ENCODE assay signal across 25 cellular contexts in the genomic region with DNA sequence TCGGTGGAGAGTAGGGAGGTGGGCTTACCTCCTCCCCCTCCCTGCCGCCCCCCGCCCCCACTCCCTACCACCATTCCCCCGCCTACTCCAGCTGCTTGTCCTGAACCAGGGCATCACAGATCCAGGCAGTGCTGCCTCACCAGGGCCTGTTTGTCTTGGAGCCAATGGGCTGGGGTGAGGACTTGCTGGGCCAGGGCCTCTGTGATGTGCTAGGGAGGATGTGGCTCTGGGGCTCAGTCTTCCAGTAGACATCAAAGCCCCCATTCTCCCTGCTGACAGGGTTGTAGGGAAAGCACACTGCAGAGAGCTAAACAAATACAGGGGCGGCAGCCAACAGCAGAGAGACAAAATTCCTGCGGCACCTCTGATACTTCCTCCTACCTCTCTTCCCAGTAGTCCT.
"Had no signal": no experiment of that assay in that cellular context is flagged by ENCODE, and none has a peak within 500 bp of the region (broad histone marks: within the 10 kb centered on the region; RNA-seq: fewer than 3 reads in every experiment).

No MANE protein-coding gene starts in this region.

- ATAC-seq: HepG2, Panc1, PC-3 had no signal

- H3K27ac ChIP-seq: KMS-11, RWPE1, SJSA1, SK-N-MC had no signal

- H3K27me3 ChIP-seq: SJSA1 had no signal

- H3K9me3 ChIP-seq: SJSA1 had no signal

- DNase-seq: IMR-90, Kasumi-1, MM.1S, NCI-H1092 treated with DMSO at 0.1 percent for 48 hours, NCI-H1436, NCI-H187, NCI-H2029, NCI-H2081 treated with DMSO at 0.1 percent for 48 hours, NCI-H2171, NCI-H226, NCI-H446, NCI-H510A, NCI-H524 treated with DMSO at 0.1 percent for 48 hours, NCI-H69, NCI-H774, PC-3, Right ventricle myocardium superior, SIG-M5 had no signal

- H3K36me3 ChIP-seq: SJSA1 had no signal

- H3K4me3 ChIP-seq: K562, SJSA1, SK-N-MC had no signal
